In the genomic region with DNA sequence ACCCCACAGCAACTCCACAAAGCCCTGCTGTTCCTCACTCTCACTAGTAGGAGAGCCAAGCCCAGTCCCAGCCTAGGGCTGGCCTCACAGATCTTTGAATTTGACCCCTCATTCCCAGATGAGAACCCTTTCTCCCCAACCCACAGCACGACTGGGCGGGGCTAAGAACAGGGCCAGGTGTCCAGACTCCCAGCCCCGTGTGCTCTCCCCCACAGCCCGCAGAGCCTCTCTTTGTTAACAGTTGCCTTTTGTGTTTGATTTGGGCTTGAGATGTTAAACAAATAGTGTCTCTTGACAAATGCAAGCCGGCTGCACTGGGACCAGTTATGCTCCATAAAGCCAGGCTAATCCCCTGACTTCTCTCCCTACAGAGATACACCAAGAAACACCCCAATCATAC, we compare ENCODE assay signal across 21 cellular contexts. TPM values are rescaled to one million over a fixed set of nuclear protein-coding genes. Genes with fewer than 3 reads are reported as not detected.
A peak's percentile ranks its signal among the peaks of the same experiment; 100 is the strongest.
DNase-seq lines count a peak whose midpoint lies in the region; ATAC-seq and TF ChIP-seq lines count a peak whose summit lies in the region.
"Had no signal": no experiment of that assay in that cellular context is flagged by ENCODE, and none has a peak within 500 bp of the region (broad histone marks: within the 10 kb centered on the region; RNA-seq: fewer than 3 reads in every experiment).

No MANE protein-coding gene starts in this region.

- DNase-seq in NCI-H1092 treated with DMSO at 0.1 percent for 48 hours (lab: John Stamatoyannopoulos, UW) (peak; percentile 88), NCI-H345 treated with DMSO at 0.1 percent for 48 hours (lab: John Stamatoyannopoulos, UW; ENCODE audit: unreplicated experiment) (peak; percentile 88), body of pancreas (peak; percentile 66 to 83 (median 79)), foreskin fibroblast (no peak), HT-29 (ENCODE audit: low spot score) (no peak)
- no peak for DNase-seq in stimulated activated CD4-positive, alpha-beta T cell treated with anti-CD3 and anti-CD28 coated beads, Interleukin-1b, Interleukin-23, amount 100 ng/mL, for 48 hours
- DNase-seq: ACHN; activated naive CD8-positive, alpha-beta T cell treated with anti-CD3 and anti-CD28 coated beads, Interleukin-2, amount 50 U/mL, for 24 hours; CD4-positive, CD25-positive, alpha-beta regulatory T cell; cortex of kidney; hippocampal formation; NCI-H524 treated with DMSO at 0.1 percent for 48 hours; PC-9; stimulated activated naive B cell treated with anti-CD40 and anti-IgM and Interleukin-4, amounts not matched to agents 10 μg/mL and 1 μg/mL and 100 μg/mL, for 72 hours; tibial artery had no signal

- TF ChIP-seq CTCF in body of pancreas (IDR thresholded peaks at IDR 0.05): no peak
- TF ChIP-seq CTCF in foreskin fibroblast (IDR thresholded peaks at IDR 0.05; ENCODE audit: low read depth, low read length): no peak

- peaks cover 0 to 12% (median 0%) of the 10 kb centered on the region in 11 experiments; a peak in 5 of 22 replicates for H4K20me1 ChIP-seq in BLaER1 treated with 17β-estradiol and CSF1 and Interleukin-3, amounts not matched to agents 10 nM and 100 nM

- H3K9ac ChIP-seq in BLaER1 treated with 17β-estradiol and CSF1 and Interleukin-3, amounts not matched to agents 10 nM and 100 nM: no peak overlapping the region

- H3K27ac ChIP-seq in BLaER1 treated with 17β-estradiol and CSF1 and Interleukin-3, amounts not matched to agents 10 nM and 100 nM: peak overlapping the region in 1 of 11 experiments; percentile 11; a peak in 1 of 22 replicates
- peak overlapping the region; percentile 57 to 79 (median 64) for H3K27ac ChIP-seq in body of pancreas
- H3K27ac ChIP-seq: breast epithelium, PC-9, tibial artery had no signal

- intact Hi-C loops in body of pancreas (cut with DNase I): loop anchor here (10.0 kb wide), 1 partner anchor 47 kb away; no protein-coding TSS in a partner anchor

- TF ChIP-seq POLR2A in body of pancreas (IDR thresholded peaks at IDR 0.05): no peak

- 18 to 21% methylated on average over 5 of the region's 5 CpGs for whole genome bisulfite sequencing in body of pancreas, 2 donors

- no peak overlapping the region for H3K4me3 ChIP-seq in BLaER1 treated with 17β-estradiol and CSF1 and Interleukin-3, amounts not matched to agents 10 nM and 100 nM
- no peak overlapping the region for H3K4me3 ChIP-seq in body of pancreas
- no peak overlapping the region for H3K4me3 ChIP-seq in foreskin fibroblast (ENCODE audit: low read depth in 1 of 2, low read length in 2 of 2)
- H3K4me3 ChIP-seq: breast epithelium, HAP-1, PC-9, tibial artery had no signal

- no peaks in the 10 kb centered on the region for H3K36me3 ChIP-seq in BLaER1 treated with 17β-estradiol and CSF1 and Interleukin-3, amounts not matched to agents 10 nM and 100 nM
- H3K36me3 ChIP-seq in body of pancreas (replicated peaks in 1 of 2; ENCODE audit: insufficient read depth in 1 of 2, low read depth in 2 of 2): no peaks in the 10 kb centered on the region
- H3K36me3 ChIP-seq: breast epithelium, HAP-1, tibial artery had no signal

- peaks cover 14 to 66% (median 59%) of the 10 kb centered on the region in 10 experiments for H3K4me1 ChIP-seq in BLaER1 treated with 17β-estradiol and CSF1 and Interleukin-3, amounts not matched to agents 10 nM and 100 nM
- H3K4me1 ChIP-seq in body of pancreas: peaks cover 59% of the 10 kb centered on the region
- H3K4me1 ChIP-seq: HAP-1 had no signal

- no peaks in the 10 kb centered on the region for H3K9me3 ChIP-seq in BLaER1 treated with 17β-estradiol and CSF1 and Interleukin-3, amounts not matched to agents 10 nM and 100 nM (replicated peaks in 1 of 11)
- H3K9me3 ChIP-seq in body of pancreas: no peaks in the 10 kb centered on the region
- H3K9me3 ChIP-seq: breast epithelium, HAP-1, tibial artery had no signal

- H3K27me3 ChIP-seq in BLaER1 treated with 17β-estradiol and CSF1 and Interleukin-3, amounts not matched to agents 10 nM and 100 nM: peaks cover 0 to 2% (median 0%) of the 10 kb centered on the region in 11 experiments; a peak in 6 of 22 replicates
- H3K27me3 ChIP-seq in body of pancreas: no peaks in the 10 kb centered on the region
- H3K27me3 ChIP-seq: tibial artery had no signal

- peak overlapping the region in 8 of 11 experiments; percentile 17 to 56 (median 38); a peak in 15 of 22 replicates for H3K4me2 ChIP-seq in BLaER1 treated with 17β-estradiol and CSF1 and Interleukin-3, amounts not matched to agents 10 nM and 100 nM
- H3K4me2 ChIP-seq: PC-9 had no signal

- ATAC-seq in body of pancreas: peak; percentile 49
- no peak for ATAC-seq in GM18909 (IDR thresholded peaks at IDR 0.05; ENCODE audit: poor library complexity, unreplicated experiment)
- ATAC-seq: activated naive CD8-positive, alpha-beta T cell treated with anti-CD3 and anti-CD28 coated beads, Interleukin-2, amount 50 U/mL, for 24 hours; stimulated activated naive B cell treated with anti-CD40 and anti-IgM and Interleukin-4, amounts not matched to agents 10 μg/mL and 1 μg/mL and 100 μg/mL, for 72 hours had no signal

RNA-seq across cellular contexts. Expression of a gene that starts 4.7 kb away (rescaled TPM):
- 10 to 100 TPM; 10.5 to 20.5 TPM for total RNA-seq in body of pancreas
- not detected in 2 replicates for total RNA-seq in HT-29 (2014; rRNA removed; shearing (Covaris generic))
- total RNA-seq: CD4-positive, CD25-positive, alpha-beta regulatory T cell; PC-9; SK-MEL-5 had no signal

RNA-seq across cellular contexts. Expression of a gene that starts 46.6 kb away (rescaled TPM):
- not detected for total RNA-seq in body of pancreas
- total RNA-seq in HT-29 (2014; rRNA removed; shearing (Covaris generic)): not detected in 2 replicates
- total RNA-seq: breast epithelium; CD4-positive, CD25-positive, alpha-beta regulatory T cell; PC-9; renal cortical epithelial cell; SK-MEL-5 had no signal

Comparison
In these comparisons a context has a peak if more than half of its experiments do, and no peak if none do; other contexts are left out.
1. DNase-seq: peak in NCI-H1092 treated with DMSO at 0.1 percent for 48 hours (single experiment), NCI-H345 treated with DMSO at 0.1 percent for 48 hours (single experiment) and body of pancreas (4 of 4); none in stimulated activated CD4-positive, alpha-beta T cell treated with anti-CD3 and anti-CD28 coated beads, Interleukin-1b, Interleukin-23, amount 100 ng/mL, for 48 hours (single experiment), foreskin fibroblast (0 of 2) and HT-29 (single experiment).
2. RNA of a gene that starts 4.7 kb away (total RNA-seq): 10.5 to 20.5 TPM in body of pancreas; not detected in HT-29; every median in the first group is over 10 times any median in the second.